In the genomic region with DNA sequence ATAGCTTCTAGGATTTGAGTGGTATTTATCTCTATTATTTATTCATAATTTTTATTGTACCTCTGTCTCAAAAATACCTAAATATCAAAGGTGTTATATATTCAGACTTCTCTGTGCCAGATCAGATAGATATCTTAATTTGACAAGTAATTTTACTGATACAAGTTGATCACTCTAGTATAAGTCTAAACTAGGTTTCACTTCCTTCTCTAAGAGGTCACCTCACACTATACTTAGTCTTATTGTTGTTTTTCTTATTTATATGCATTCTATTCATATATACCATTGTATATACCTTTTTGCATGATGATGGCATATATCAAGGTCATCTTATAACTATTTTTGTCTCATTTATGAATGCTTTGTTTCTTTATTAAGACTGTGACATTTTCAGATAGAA, we compare ENCODE assay signal across 1 cellular context.
A peak's percentile ranks its signal among the peaks of the same experiment; 100 is the strongest.
TF ChIP-seq lines count a peak whose summit lies in the region.

No MANE protein-coding gene starts in this region.

TF ChIP-seq in GM12878, 131 proteins besides CTCF, POLR2A, EP300 and RAD21:
- TF ChIP-seq, protein P1, sequence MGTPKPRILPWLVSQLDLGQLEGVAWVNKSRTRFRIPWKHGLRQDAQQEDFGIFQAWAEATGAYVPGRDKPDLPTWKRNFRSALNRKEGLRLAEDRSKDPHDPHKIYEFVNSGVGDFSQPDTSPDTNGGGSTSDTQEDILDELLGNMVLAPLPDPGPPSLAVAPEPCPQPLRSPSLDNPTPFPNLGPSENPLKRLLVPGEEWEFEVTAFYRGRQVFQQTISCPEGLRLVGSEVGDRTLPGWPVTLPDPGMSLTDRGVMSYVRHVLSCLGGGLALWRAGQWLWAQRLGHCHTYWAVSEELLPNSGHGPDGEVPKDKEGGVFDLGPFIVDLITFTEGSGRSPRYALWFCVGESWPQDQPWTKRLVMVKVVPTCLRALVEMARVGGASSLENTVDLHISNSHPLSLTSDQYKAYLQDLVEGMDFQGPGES (IDR thresholded peaks at IDR 0.05) = no peak
- peak; percentile 53; the same call in 1 of the 2 replicates for TF ChIP-seq SPI1 (IDR thresholded peaks at IDR 0.05; ENCODE audit: borderline replicate concordance, insufficient read depth, low read depth, low read length)
- no peak for TF ChIP-seq SIX5 (IDR thresholded peaks at IDR 0.05; ENCODE audit: low read depth, low read length, severe bottlenecking)
- no peak for TF ChIP-seq TCF3 (IDR thresholded peaks at IDR 0.05; ENCODE audit: borderline replicate concordance, insufficient read depth, low read depth, low read length)
- TF ChIP-seq RFX5 (IDR thresholded peaks at IDR 0.05; ENCODE audit: low read depth, low read length) = no peak
